ENCODE assay signal across 10 cellular contexts in the genomic region with DNA sequence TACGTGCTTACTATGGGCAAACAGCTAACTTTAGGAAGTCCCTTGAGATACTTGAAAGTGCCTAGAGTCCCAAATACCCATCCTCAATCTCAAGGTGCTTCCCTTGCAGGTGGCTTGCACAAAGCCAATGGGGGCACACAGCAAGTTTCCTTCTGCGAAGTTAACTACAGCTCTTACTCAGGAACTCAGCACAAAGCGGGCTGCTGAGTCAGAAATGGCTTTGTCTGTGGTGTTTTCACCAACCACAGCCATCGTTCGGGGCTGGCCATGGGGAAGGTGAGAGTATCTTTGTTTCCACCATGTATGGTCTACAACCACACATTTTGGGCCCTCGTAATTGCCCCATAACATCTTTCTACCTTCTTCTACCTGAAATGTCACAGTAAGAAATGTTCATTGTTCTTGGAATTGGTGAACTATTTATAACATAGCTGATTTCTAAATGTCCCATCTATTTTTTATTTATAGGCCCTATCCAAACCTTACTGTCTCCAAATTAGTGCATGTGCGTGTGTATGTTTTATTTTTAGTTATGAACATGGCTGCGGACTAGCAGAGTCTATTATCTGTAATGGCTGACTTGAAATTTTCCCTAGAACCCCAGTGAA. TPM values are rescaled to one million over a fixed set of nuclear protein-coding genes. Genes with fewer than 3 reads are reported as not detected.
DNase-seq lines count a peak whose midpoint lies in the region; ATAC-seq and TF ChIP-seq lines count a peak whose summit lies in the region.
"Had no signal": no experiment of that assay in that cellular context is flagged by ENCODE, and none has a peak within 500 bp of the region (broad histone marks: within the 10 kb centered on the region; RNA-seq: fewer than 3 reads in every experiment).

No MANE protein-coding gene starts in this region.

- H3K79me2 ChIP-seq in OCI-LY7 (ENCODE audit: insufficient read depth, low read depth, low read length) (no peaks in the 10 kb centered on the region), mesendoderm (ENCODE audit: control insufficient read depth, insufficient read depth, low read length) (no peaks in the 10 kb centered on the region), smooth muscle cell (ENCODE audit: low read depth) (no peaks in the 10 kb centered on the region), PC-3 (ENCODE audit: low read length) (no peaks in the 10 kb centered on the region)

- H3K4me3 ChIP-seq in OCI-LY7 (ENCODE audit: low read depth, low read length, poor library complexity, severe bottlenecking) (no peak overlapping the region), mesendoderm (ENCODE audit: low read length) (no peak overlapping the region), smooth muscle cell (no peak overlapping the region), mesenchymal stem cell (ENCODE audit: insufficient read depth in 1 of 2, low read depth in 1 of 2, low read length in 2 of 2) (no peak overlapping the region), PC-3 (ENCODE audit: low read length) (no peak overlapping the region)

- H3K9me2 ChIP-seq in OCI-LY7 (ENCODE audit: insufficient read depth, low read length) (no peaks in the 10 kb centered on the region), PC-3 (replicated peaks; ENCODE audit: low read length) (no peaks in the 10 kb centered on the region)

- no peak overlapping the region for H4K8ac ChIP-seq in mesendoderm (ENCODE audit: low read depth, low read length)
- no peak overlapping the region for H4K8ac ChIP-seq in mesenchymal stem cell (ENCODE audit: low read length)

- no peak overlapping the region for H3K14ac ChIP-seq in mesenchymal stem cell (ENCODE audit: low read length in 2 of 2)

- H3K36me3 ChIP-seq in OCI-LY7 (ENCODE audit: insufficient read depth, low read length), result no peaks in the 10 kb centered on the region; the same call in 1 of the 2 replicates
- no peaks in the 10 kb centered on the region for H3K36me3 ChIP-seq in mesendoderm (ENCODE audit: control insufficient read depth, insufficient read depth, low read length)
- no peaks in the 10 kb centered on the region for H3K36me3 ChIP-seq in smooth muscle cell (ENCODE audit: low read depth)
- H3K36me3 ChIP-seq in mesenchymal stem cell (ENCODE audit: control insufficient read depth in 1 of 2, insufficient read depth in 2 of 2, low read depth in 1 of 2, low read length in 2 of 2), result peaks cover 0 to 88% of the 10 kb centered on the region in 2 experiments
- no peaks in the 10 kb centered on the region for H3K36me3 ChIP-seq in PC-3 (ENCODE audit: low read depth, low read length)

- H3K18ac ChIP-seq in mesendoderm (ENCODE audit: low read length), result no peak overlapping the region
- no peak overlapping the region for H3K18ac ChIP-seq in mesenchymal stem cell (ENCODE audit: low read depth in 1 of 2, low read length in 2 of 2)

- H2AFZ ChIP-seq in OCI-LY7 (ENCODE audit: low read length), result peak overlapping the region; percentile 67; the same call in 1 of the 2 replicates
- no peak overlapping the region for H2AFZ ChIP-seq in smooth muscle cell (ENCODE audit: low read depth)
- no peak overlapping the region for H2AFZ ChIP-seq in mesenchymal stem cell (ENCODE audit: low read depth, low read length)
- no peak overlapping the region for H2AFZ ChIP-seq in PC-3 (ENCODE audit: low read length)

- H3K9me3 ChIP-seq in OCI-LY7 (ENCODE audit: low read length), result no peaks in the 10 kb centered on the region
- H3K9me3 ChIP-seq in smooth muscle cell (replicated peaks; ENCODE audit: low read depth), result no peaks in the 10 kb centered on the region
- H3K9me3 ChIP-seq in mesenchymal stem cell (ENCODE audit: control insufficient read depth, low read length), result no peaks in the 10 kb centered on the region
- no peaks in the 10 kb centered on the region for H3K9me3 ChIP-seq in PC-3 (ENCODE audit: low read length)

- H3K79me1 ChIP-seq in mesendoderm (ENCODE audit: low read length), result no peaks in the 10 kb centered on the region
- no peaks in the 10 kb centered on the region for H3K79me1 ChIP-seq in mesenchymal stem cell (replicated peaks; ENCODE audit: low read length, poor library complexity, severe bottlenecking)

- H3K27ac ChIP-seq in OCI-LY7 (ENCODE audit: low read depth, low read length, poor library complexity, severe bottlenecking) (peak overlapping the region; percentile 30), mesendoderm (ENCODE audit: low read depth, low read length) (no peak overlapping the region), smooth muscle cell (ENCODE audit: low read depth) (no peak overlapping the region), mesenchymal stem cell (ENCODE audit: low read length, poor library complexity, severe bottlenecking) (no peak overlapping the region), PC-3 (ENCODE audit: low read length) (no peak overlapping the region)

- H3K23ac ChIP-seq in mesendoderm (ENCODE audit: low read length), result no peak overlapping the region
- no peak overlapping the region for H3K23ac ChIP-seq in mesenchymal stem cell (ENCODE audit: low read length in 2 of 2)

- H3K9ac ChIP-seq in mesendoderm (ENCODE audit: low read length) (no peak overlapping the region), smooth muscle cell (ENCODE audit: low read depth) (no peak overlapping the region), mesenchymal stem cell (ENCODE audit: low read length) (no peak overlapping the region), PC-3 (ENCODE audit: low read length) (no peak overlapping the region)

- H3K27me3 ChIP-seq in mesendoderm (ENCODE audit: insufficient read depth, low read length, poor library complexity) (no peaks in the 10 kb centered on the region), smooth muscle cell (ENCODE audit: low read depth) (no peaks in the 10 kb centered on the region), mesenchymal stem cell (ENCODE audit: control insufficient read depth in 1 of 2, insufficient read depth in 1 of 2, low read length in 2 of 2) (peaks cover 0 to 3% of the 10 kb centered on the region in 2 experiments), PC-3 (ENCODE audit: low read length) (peaks cover 9% of the 10 kb centered on the region)

- peak overlapping the region; percentile 88 for H2BK15ac ChIP-seq in mesendoderm (replicated peaks; ENCODE audit: low read depth)
- H2BK15ac ChIP-seq in mesenchymal stem cell (ENCODE audit: low read depth, poor library complexity, severe bottlenecking), result no peak overlapping the region

- BruUV-seq in OCI-LY7 (replicated peaks; lab: Mats Ljungman, UMichigan) (no TSS peak), PC-3 (replicated peaks; lab: Mats Ljungman, UMichigan) (no TSS peak)

- H2AK5ac ChIP-seq in mesendoderm (ENCODE audit: low read length) (no peak overlapping the region), mesenchymal stem cell (ENCODE audit: low read length, severe bottlenecking) (no peak overlapping the region)

- no peak overlapping the region for H2BK120ac ChIP-seq in mesendoderm (ENCODE audit: low read depth, low read length)
- no peak overlapping the region for H2BK120ac ChIP-seq in mesenchymal stem cell (ENCODE audit: low read depth, low read length)

- H4K91ac ChIP-seq in mesenchymal stem cell (ENCODE audit: low read length), result no peak overlapping the region

- CTCF ChIA-PET in OCI-LY7 (lab: Charles Lee; ENCODE audit: unreplicated experiment) (no interaction called here), PC-3 (lab: Charles Lee) (no interaction called here)

- no peak overlapping the region for H4K5ac ChIP-seq in mesendoderm (ENCODE audit: low read length)

- no CpG with 5 or more reads among the region's 8 CpGs for WGBS in mesendoderm (ENCODE audit: extremely low coverage, insufficient coverage, low lambda C conversion rate)
- 94% methylated on average over 8 of the region's 8 CpGs for WGBS in smooth muscle cell (ENCODE audit: low lambda C conversion rate)
- 93% methylated on average over 7 of the region's 8 CpGs for WGBS in mesenchymal stem cell

- ATAC-seq in GM18499 (IDR thresholded peaks at IDR 0.05; ENCODE audit: insufficient read depth, unreplicated experiment) (peak; percentile 69), GM21786 (IDR thresholded peaks at IDR 0.05; ENCODE audit: unreplicated experiment) (peak; percentile 74), PC-3 (no peak)

- H3K4me2 ChIP-seq in OCI-LY7 (ENCODE audit: low read length) (peak overlapping the region; percentile 35), mesendoderm (ENCODE audit: low read length) (no peak overlapping the region), smooth muscle cell (no peak overlapping the region), mesenchymal stem cell (ENCODE audit: low read length, poor library complexity, severe bottlenecking) (no peak overlapping the region), PC-3 (ENCODE audit: low read length) (no peak overlapping the region)

- POLR2A ChIA-PET in OCI-LY7 (lab: Charles Lee) (interaction anchor here (0.6 to 3.7 kb wide), 10 partner anchors 9 to 264 kb away, joined by 3 to 25 read pairs (median 3); a partner anchor contains a TSS), PC-3 (lab: Charles Lee; ENCODE audit: unreplicated experiment) (no interaction called here)

- H2BK5ac ChIP-seq in mesendoderm (ENCODE audit: low read length) (no peak overlapping the region), mesenchymal stem cell (ENCODE audit: low read depth, low read length, poor library complexity, severe bottlenecking) (no peak overlapping the region)

- H4K20me1 ChIP-seq in OCI-LY7 (ENCODE audit: insufficient read depth, low read length), result no peaks in the 10 kb centered on the region
- H4K20me1 ChIP-seq in smooth muscle cell (ENCODE audit: low read depth), result no peaks in the 10 kb centered on the region
- H4K20me1 ChIP-seq in PC-3 (ENCODE audit: low read length), result no peaks in the 10 kb centered on the region

- H3K4ac ChIP-seq in mesendoderm (ENCODE audit: low read depth, low read length) (no peak overlapping the region), mesenchymal stem cell (ENCODE audit: low read depth in 1 of 2, low read length in 2 of 2) (no peak overlapping the region)

- DNase-seq in OCI-LY7 (ENCODE audit: low spot score), result peak; percentile 63
- DNase-seq in mesendoderm, result no peak
- no peak for DNase-seq in smooth muscle cell (lab: John Stamatoyannopoulos, UW; ENCODE audit: unreplicated experiment)
- no peak for DNase-seq in mesenchymal stem cell
- DNase-seq in PC-3, result no peak
- no peak for DNase-seq in NCI-H2227 (lab: John Stamatoyannopoulos, UW; ENCODE audit: unreplicated experiment)
- DNase-seq: caudate nucleus, NCI-H2227 treated with DMSO at 0.1 percent for 48 hours had no signal

- intact Hi-C loops in OCI-LY7 (cut with micrococcal nuclease; ENCODE audit: unreplicated experiment), result no loop called here
- intact Hi-C loops in PC-3 (cut with micrococcal nuclease), result no loop called here

- no peak overlapping the region for H3K56ac ChIP-seq in mesendoderm (ENCODE audit: low read length)

- H3K4me1 ChIP-seq in OCI-LY7 (ENCODE audit: insufficient read depth, low read length, poor library complexity, severe bottlenecking) (peaks cover 73% of the 10 kb centered on the region), mesendoderm (ENCODE audit: control insufficient read depth, low read depth, low read length) (peaks cover 4% of the 10 kb centered on the region), smooth muscle cell (ENCODE audit: low read depth) (no peaks in the 10 kb centered on the region), mesenchymal stem cell (ENCODE audit: control insufficient read depth, insufficient read depth, low read depth, low read length) (no peaks in the 10 kb centered on the region), PC-3 (ENCODE audit: insufficient read depth, low read length) (no peaks in the 10 kb centered on the region)

- no peak for TF ChIP-seq CTCF in OCI-LY7 (conservative IDR thresholded peaks at IDR 0.05; ENCODE audit: low read length)
- no peak for TF ChIP-seq CTCF in smooth muscle cell (IDR thresholded peaks at IDR 0.05; ENCODE audit: borderline replicate concordance, insufficient read depth, poor library complexity, severe bottlenecking)
- TF ChIP-seq CTCF in PC-3 (conservative IDR thresholded peaks at IDR 0.05; ENCODE audit: low read depth, low read length), result no peak

- no peaks in the 10 kb centered on the region for H3F3A ChIP-seq in smooth muscle cell (ENCODE audit: low read depth)
- no peaks in the 10 kb centered on the region for H3F3A ChIP-seq in PC-3 (ENCODE audit: low read length, unreplicated experiment)

- no peak overlapping the region for H2BK12ac ChIP-seq in mesenchymal stem cell (ENCODE audit: low read length in 2 of 2)

RNA-seq across cellular contexts. Expression of a gene that starts 13.9 kb away (rescaled TPM):
- not detected in 2 replicates for total RNA-seq in OCI-LY7 (2014; rRNA removed; shearing (Covaris generic))
- total RNA-seq in OCI-LY7 (2022) (not detected in 2 replicates), smooth muscle cell (96.5 and 120 TPM in 2 replicates), PC-3 (2014; rRNA removed) (not detected in 2 replicates)
- 1.2 TPM for polyA plus RNA-seq in mesendoderm (2013, experiment 1 of 2)
- polyA plus RNA-seq in mesendoderm (2013, experiment 2 of 2), result 1.3 TPM
- polyA plus RNA-seq in smooth muscle cell, result 33.5 and 92.4 TPM in 2 replicates
- 0.12 TPM for polyA plus RNA-seq in mesenchymal stem cell (2013, experiment 1 of 2)
- not detected for polyA plus RNA-seq in mesenchymal stem cell (2013, experiment 2 of 2)

RNA-seq across cellular contexts. Expression of a gene that starts 36.0 kb away (rescaled TPM):
- 30.0 and 32.4 TPM in 2 replicates for total RNA-seq in OCI-LY7 (2014; rRNA removed; shearing (Covaris generic))
- total RNA-seq in OCI-LY7 (2022) (38.5 and 55.9 TPM in 2 replicates), smooth muscle cell (not detected in 2 replicates), PC-3 (2014; rRNA removed) (not detected in 2 replicates)
- 0.48 TPM for polyA plus RNA-seq in mesendoderm (2013, experiment 1 of 2)
- polyA plus RNA-seq in mesendoderm (2013, experiment 2 of 2), result 0.60 TPM
- polyA plus RNA-seq in smooth muscle cell, result not detected in 2 replicates
- not detected for polyA plus RNA-seq in mesenchymal stem cell (2013, experiment 1 of 2)
- not detected for polyA plus RNA-seq in mesenchymal stem cell (2013, experiment 2 of 2)

RNA-seq across cellular contexts. Expression of a gene that starts 49.1 kb away (rescaled TPM):
- 109 and 117 TPM in 2 replicates for total RNA-seq in OCI-LY7 (2014; rRNA removed; shearing (Covaris generic))
- total RNA-seq in OCI-LY7 (2022), result 84.6 and 122 TPM in 2 replicates
- polyA plus RNA-seq in mesendoderm (2013, experiment 1 of 2), result 56.3 TPM
- 55.5 TPM for polyA plus RNA-seq in mesendoderm (2013, experiment 2 of 2)
- 32.1 and 46.2 TPM in 2 replicates for total RNA-seq in smooth muscle cell
- 11.9 and 20.7 TPM in 2 replicates for polyA plus RNA-seq in smooth muscle cell
- 18.9 TPM for polyA plus RNA-seq in mesenchymal stem cell (2013, experiment 1 of 2)
- polyA plus RNA-seq in mesenchymal stem cell (2013, experiment 2 of 2), result 18.6 TPM
- total RNA-seq in PC-3 (2014; rRNA removed), result 1.3 and 4.9 TPM in 2 replicates

Comparison
In these comparisons a context has a peak if more than half of its experiments do, and no peak if none do; other contexts are left out.
1. RNA of a gene that starts 13.9 kb away (total RNA-seq): 96.5 to 120 TPM in smooth muscle cell; not detected in OCI-LY7 and not detected in PC-3; every median in the first group is over 10 times any median in the second.
2. RNA of a gene that starts 36.0 kb away (total RNA-seq): 30.0 to 55.9 TPM in OCI-LY7; not detected in smooth muscle cell and not detected in PC-3; every median in the first group is over 10 times any median in the second.